8 cellular contexts compared by ENCODE assay signal in the genomic region with DNA sequence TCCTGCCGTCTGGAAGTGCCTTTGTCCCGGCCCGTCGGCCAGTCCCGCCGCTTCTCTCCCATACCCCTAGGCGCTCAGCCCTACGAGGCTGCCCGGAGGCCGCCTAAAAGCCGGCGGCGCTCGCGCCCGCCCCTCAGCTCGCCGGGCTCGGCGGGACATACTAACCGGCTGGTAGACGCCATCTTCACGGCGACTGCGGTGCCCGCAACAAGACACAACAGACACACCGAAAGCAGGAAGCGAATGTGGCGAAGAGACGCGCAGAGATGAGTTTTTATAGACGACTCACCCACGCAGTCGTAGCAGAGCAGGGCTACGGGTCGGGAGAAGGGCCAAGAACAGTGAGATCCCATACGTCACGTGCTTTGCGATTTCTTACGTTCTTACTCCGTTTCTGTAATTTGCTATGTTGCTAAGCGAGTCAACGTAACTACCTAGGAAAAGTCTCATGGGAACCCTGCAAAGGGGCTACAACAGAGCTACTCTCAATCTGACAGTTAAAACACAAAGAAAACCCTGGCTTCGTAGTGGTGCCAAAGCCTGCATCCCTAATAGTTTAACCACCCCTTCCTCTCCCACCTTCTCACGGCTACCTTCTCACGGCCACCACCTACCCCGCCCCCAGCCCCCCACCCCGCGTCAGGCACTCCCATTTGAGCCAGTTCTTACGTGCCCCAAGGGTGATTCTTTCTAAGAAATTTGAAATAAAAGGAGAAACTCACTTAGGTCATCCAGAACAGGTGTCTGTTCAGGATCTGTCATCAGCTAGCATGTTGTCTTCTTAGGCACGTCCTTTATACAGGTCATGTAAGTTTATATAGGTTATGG. TPM values are rescaled to one million over a fixed set of nuclear protein-coding genes. Genes with fewer than 3 reads are reported as not detected.
DNase-seq lines count a peak whose midpoint lies in the region; ATAC-seq and TF ChIP-seq lines count a peak whose summit lies in the region.

GTF2B (minus strand) TSS at position 250 of the 828 bp plus-strand sequence; CDS start at position 182, 68 bp downstream.

- peaks cover 8% of the 10 kb centered on the region for H3K36me3 Mint-ChIP-seq in nephron progenitor cell (ENCODE audit: low read depth)

- DNase-seq in ELF-1 (ENCODE audit: low read depth, low spot score) (peak; percentile 88), H7 (peak; percentile 72), MG63 (peak; percentile 91), SHP77 treated with DMSO at 0.1 percent for 48 hours (lab: John Stamatoyannopoulos, UW) (peak; percentile 86), fibroblast of the conjunctiva (ENCODE audit: low read depth) (peak; percentile 97), nephron progenitor cell (peak; percentile 75)
- DNase-seq in activated effector memory CD4-positive, alpha-beta T cell treated with anti-CD3 and anti-CD28 coated beads, Interleukin-2, amount 50 U/mL, for 16 hours = peak; percentile 97
- DNase-seq in stimulated activated naive CD8-positive, alpha-beta T cell treated with anti-CD3 and anti-CD28 coated beads, Interleukin-15, amount 100 ng/mL, for 72 hours = peak; percentile 94 to 96

- peaks cover 6% of the 10 kb centered on the region for H3K27me3 Mint-ChIP-seq in nephron progenitor cell (ENCODE audit: low read depth, poor library complexity)
- no peaks in the 10 kb centered on the region for H3K27me3 Mint-ChIP-seq in stimulated activated naive CD8-positive, alpha-beta T cell treated with anti-CD3 and anti-CD28 coated beads, Interleukin-15, amount 100 ng/mL, for 72 hours

- peaks cover 6% of the 10 kb centered on the region for H3K9me3 Mint-ChIP-seq in nephron progenitor cell
- peaks cover 7% of the 10 kb centered on the region in 2 donors for H3K9me3 Mint-ChIP-seq in stimulated activated naive CD8-positive, alpha-beta T cell treated with anti-CD3 and anti-CD28 coated beads, Interleukin-15, amount 100 ng/mL, for 72 hours

- H3K4me1 Mint-ChIP-seq in nephron progenitor cell = peaks cover 27% of the 10 kb centered on the region
- peaks cover 39% of the 10 kb centered on the region for H3K4me1 Mint-ChIP-seq in stimulated activated naive CD8-positive, alpha-beta T cell treated with anti-CD3 and anti-CD28 coated beads, Interleukin-15, amount 100 ng/mL, for 72 hours

- H3K27me3 ChIP-seq in H7 (ENCODE audit: control insufficient read depth, insufficient read depth, low read length) (no peaks in the 10 kb centered on the region), MG63 (no peaks in the 10 kb centered on the region)

- H3K9me3 ChIP-seq in MG63 = no peaks in the 10 kb centered on the region

- H3K27ac Mint-ChIP-seq in nephron progenitor cell = peak within 1 kb of the TSS; percentile 98
- H3K27ac Mint-ChIP-seq in stimulated activated naive CD8-positive, alpha-beta T cell treated with anti-CD3 and anti-CD28 coated beads, Interleukin-15, amount 100 ng/mL, for 72 hours = peak within 1 kb of the TSS; percentile 95 to 97

- H3K4me3 Mint-ChIP-seq in nephron progenitor cell = peak within 1 kb of the TSS; percentile 92
- H3K4me3 Mint-ChIP-seq in stimulated activated naive CD8-positive, alpha-beta T cell treated with anti-CD3 and anti-CD28 coated beads, Interleukin-15, amount 100 ng/mL, for 72 hours = peak within 1 kb of the TSS; percentile 88 to 97

- TF ChIP-seq CTCF in nephron progenitor cell (IDR thresholded peaks at IDR 0.05) = no peak

- H3K4me3 ChIP-seq in H7 (ENCODE audit: insufficient read depth, low read depth, low read length) (peak within 1 kb of the TSS; percentile 70), MG63 (peak within 1 kb of the TSS; percentile 96)

- H3K36me3 ChIP-seq in H7 (replicated peaks; ENCODE audit: control insufficient read depth, insufficient read depth, low read length) (no peaks in the 10 kb centered on the region; the same call in 1 of the 2 replicates), MG63 (peaks cover 6% of the 10 kb centered on the region)

- peak; percentile 88 for ATAC-seq in stimulated activated naive CD8-positive, alpha-beta T cell treated with anti-CD3 and anti-CD28 coated beads, Interleukin-15, amount 100 ng/mL, for 72 hours

RNA-seq across cellular contexts. Expression of gene GTF2B, which starts in this region (rescaled TPM):
- 54.3 and 61.1 TPM in 2 replicates for total RNA-seq in H7 (2014; rRNA removed; shearing (Covaris generic))
- total RNA-seq in MG63 (2014; rRNA removed; shearing (Covaris generic); ENCODE audit: low replicate concordance) = 49.7 and 61.1 TPM in 2 replicates

Comparison
In these comparisons a context has a peak if more than half of its experiments do, and no peak if none do; other contexts are left out.
1. Peak in every context shown above with its lines: DNase-seq, ATAC-seq and H3K4me3 ChIP-seq.